Comparison of ENCODE assay signal across 13 cellular contexts in the genomic region with DNA sequence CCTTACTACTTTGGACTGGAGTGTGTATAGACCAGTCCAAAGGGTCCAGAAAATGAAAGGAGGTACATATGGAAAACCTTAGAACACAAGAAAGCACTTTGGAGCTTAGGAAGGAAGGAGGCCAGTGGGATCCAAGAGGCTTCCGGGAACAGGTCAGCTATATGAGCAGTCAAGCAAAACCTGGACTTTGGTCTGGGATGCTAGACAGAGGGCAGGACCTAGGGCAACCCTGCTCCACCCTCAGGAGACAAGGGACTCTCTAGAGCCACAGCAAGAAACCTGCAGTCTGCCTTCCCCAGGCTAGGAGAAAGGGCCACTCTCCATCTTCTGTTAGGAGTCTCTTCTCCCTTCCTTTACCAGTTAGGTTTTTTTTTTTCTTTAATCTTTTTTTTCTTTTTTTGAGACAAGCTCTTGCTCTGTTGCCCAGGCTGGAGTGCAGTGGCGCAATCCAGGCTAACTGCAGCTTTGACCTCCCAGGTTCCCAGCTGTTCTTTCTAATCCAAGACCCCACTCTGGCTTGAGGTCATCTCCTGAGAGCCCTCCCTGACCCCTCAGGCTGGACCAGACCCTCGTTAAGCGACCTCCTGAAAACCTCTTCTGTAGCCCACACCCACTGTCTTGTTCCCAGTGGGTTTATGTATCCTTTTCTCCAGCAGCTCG. TPM values are rescaled to one million over a fixed set of nuclear protein-coding genes. Genes with fewer than 3 reads are reported as not detected.
DNase-seq lines count a peak whose midpoint lies in the region; ATAC-seq, FAIRE-seq and TF ChIP-seq lines count a peak whose summit lies in the region.
"Had no signal": no experiment of that assay in that cellular context is flagged by ENCODE, and none has a peak within 500 bp of the region (broad histone marks: within the 10 kb centered on the region; RNA-seq: fewer than 3 reads in every experiment).

No MANE protein-coding gene starts in this region.

- H3K4me1 ChIP-seq in K562 (replicated peaks in 1 of 2; ENCODE audit: control insufficient read depth in 2 of 2, insufficient read depth in 2 of 2, low read length in 2 of 2), result peaks cover 63 to 72% of the 10 kb centered on the region in 2 experiments
- H3K4me1 ChIP-seq in MM.1S (ENCODE audit: low read length), result no peaks in the 10 kb centered on the region

- FAIRE-seq in K562 (lab: Jason Lieb, UNC), result no peak

- H3F3A ChIP-seq in MM.1S (ENCODE audit: insufficient read depth, low read length), result no peaks in the 10 kb centered on the region

- 57% methylated on average over 5 of the region's 5 CpGs for WGBS in K562 (ENCODE audit: insufficient coverage, low coverage, missing lambda C conversion rate)

- H3K27ac Mint-ChIP-seq in nephron progenitor cell, result no peak overlapping the region

- H3K9me1 ChIP-seq in K562 (ENCODE audit: control insufficient read depth, insufficient read depth, low read length), result peaks cover 6% of the 10 kb centered on the region

- no peak overlapping the region for H2AFZ ChIP-seq in K562 (ENCODE audit: low read depth, low read length)
- H2AFZ ChIP-seq in MM.1S (ENCODE audit: low read length), result no peak overlapping the region

- BruUV-seq in K562 (replicated peaks; lab: Mats Ljungman, UMichigan), result no TSS peak

- H3K4me2 ChIP-seq in K562 (ENCODE audit: insufficient read depth, low read length) (peak overlapping the region; percentile 91), MM.1S (ENCODE audit: low read depth, low read length) (no peak overlapping the region)

- H4K20me1 ChIP-seq in K562 (replicated peaks; ENCODE audit: control insufficient read depth, insufficient read depth, low read length) (peaks cover 17% of the 10 kb centered on the region; the same call in 1 of the 2 replicates), MM.1S (ENCODE audit: insufficient read depth, low read length) (no peaks in the 10 kb centered on the region)

- POLR2A ChIA-PET in K562 (lab: Yijun Ruan, JAX), result interaction anchor here (0.6 to 2.5 kb wide), 8 partner anchors 8 to 495 kb away, joined by 3 to 14 read pairs (median 4); no protein-coding TSS in a partner anchor

- H3K27me3 Mint-ChIP-seq in nephron progenitor cell (ENCODE audit: low read depth, poor library complexity), result peaks cover 32% of the 10 kb centered on the region

- H3K27ac ChIP-seq in KOPT-K1 (ENCODE audit: low read depth, low read length, poor library complexity, severe bottlenecking) (peak overlapping the region; percentile 90), K562 (ENCODE audit: extremely low read depth, low read depth, low read length) (peak overlapping the region; percentile 92), MM.1S (ENCODE audit: low read length) (no peak overlapping the region)
- H3K27ac ChIP-seq: cardiac muscle cell had no signal

- no peak for TF ChIP-seq EP300 in K562 (IDR thresholded peaks at IDR 0.05; ENCODE audit: low read length)

- H3K9ac ChIP-seq in K562 (ENCODE audit: insufficient read depth in 1 of 2, low read depth in 2 of 2, low read length in 2 of 2) (peak overlapping the region; percentile 75 to 82; a peak in 3 of 4 replicates), MM.1S (ENCODE audit: low read length) (no peak overlapping the region)

- ATAC-seq in K562 (no peak), GM19328 (IDR thresholded peaks at IDR 0.05; ENCODE audit: unreplicated experiment) (no peak)
- ATAC-seq: activated CD4-positive, CD25-positive, alpha-beta regulatory T cell treated with anti-CD3 and anti-CD28 coated beads, Interleukin-2, amount 50 U/mL, for 24 hours had no signal

- TF ChIP-seq RAD21 in K562 (CRISPR knock-in tag; conservative IDR thresholded peaks at IDR 0.05 in 1 of 2, IDR thresholded peaks at IDR 0.05 in 1 of 2), result no peak

- no peaks in the 10 kb centered on the region for H3K9me2 ChIP-seq in MM.1S (replicated peaks; ENCODE audit: insufficient read depth, low read length)

- H3K36me3 Mint-ChIP-seq in nephron progenitor cell (ENCODE audit: low read depth), result peaks cover 52% of the 10 kb centered on the region

- DNase-seq in DMS79 treated with DMSO at 0.1 percent for 48 hours (lab: John Stamatoyannopoulos, UW) (peak; percentile 75), K562 (ENCODE audit: extremely low read depth in 1 of 4, low spot score in 3 of 4) (no peak), nephron progenitor cell (no peak), AG20443 (ENCODE audit: low spot score) (no peak), MM.1S (no peak)
- no peak for DNase-seq in activated CD4-positive, alpha-beta T cell treated with anti-CD3 and anti-CD28 coated beads, Interleukin-2, amount 50 U/mL, for 48 hours
- DNase-seq: activated effector memory CD4-positive, alpha-beta T cell treated with anti-CD3 and anti-CD28 coated beads, Interleukin-2, amount 50 U/mL, for 16 hours; NCI-H446; stimulated activated CD4-positive, alpha-beta T cell treated with anti-CD3 and anti-CD28 coated beads, Interleukin-2, amount 100 ng/mL, for 24 hours had no signal

- TF ChIP-seq POLR2A in K562 (conservative IDR thresholded peaks at IDR 0.05), result no peak

- H3K4me1 Mint-ChIP-seq in nephron progenitor cell, result peaks cover 86% of the 10 kb centered on the region

- H3K4me3 ChIP-seq in K562, result peak overlapping the region; percentile 9; the same call in 1 of the 2 replicates
- H3K4me3 ChIP-seq in MM.1S (ENCODE audit: low read length), result no peak overlapping the region
- H3K4me3 ChIP-seq: cardiac muscle cell had no signal

- intact Hi-C loops in K562 (cut with micrococcal nuclease), result loop anchor here (5.0 to 10.0 kb wide), 2 partner anchors 57 to 110 kb away; partner anchors contain the start of gene SAYSD1

- peaks cover 14% of the 10 kb centered on the region; the same call in 1 of the 2 replicates for H3K36me3 ChIP-seq in KOPT-K1 (ENCODE audit: insufficient read depth, low read length)
- peaks cover 60% of the 10 kb centered on the region for H3K36me3 ChIP-seq in K562 (ENCODE audit: control insufficient read depth, insufficient read depth, low read length)
- no peaks in the 10 kb centered on the region for H3K36me3 ChIP-seq in MM.1S (replicated peaks; ENCODE audit: insufficient read depth, low read length)
- H3K36me3 ChIP-seq: cardiac muscle cell had no signal

- TF ChIP-seq CTCF in K562 (IDR thresholded peaks at IDR 0.05 in 2 of 3, conservative IDR thresholded peaks at IDR 0.05 in 1 of 3; ENCODE audit: insufficient read depth in 2 of 3, low read depth in 1 of 3, low read length in 3 of 3), result no peak
- TF ChIP-seq CTCF in nephron progenitor cell (IDR thresholded peaks at IDR 0.05), result no peak
- TF ChIP-seq CTCF in MM.1S (IDR thresholded peaks at IDR 0.05; ENCODE audit: low read length), result no peak

- H3K9me3 ChIP-seq in KOPT-K1 (ENCODE audit: insufficient read depth, low read length, poor library complexity, severe bottlenecking) (no peaks in the 10 kb centered on the region), K562 (replicated peaks; ENCODE audit: control insufficient read depth, insufficient read depth, low read depth, low read length) (no peaks in the 10 kb centered on the region), MM.1S (replicated peaks; ENCODE audit: insufficient read depth, low read length) (no peaks in the 10 kb centered on the region)

- H3K79me2 ChIP-seq in K562 (ENCODE audit: control insufficient read depth, insufficient read depth, low read length) (peaks cover 96% of the 10 kb centered on the region), MM.1S (ENCODE audit: low read length) (no peaks in the 10 kb centered on the region)

- no peaks in the 10 kb centered on the region for H3K9me3 Mint-ChIP-seq in nephron progenitor cell

- in situ Hi-C loops in K562 (cut with MboI), result no loop called here

- peak overlapping the region; percentile 44 for H3K4me3 Mint-ChIP-seq in nephron progenitor cell

- CTCF ChIA-PET in K562 (lab: Yijun Ruan, JAX; ENCODE audit: low intra/inter-chr PET ratio), result no interaction called here

- no peaks in the 10 kb centered on the region for H3K27me3 ChIP-seq in K562 (ENCODE audit: control insufficient read depth in 2 of 2, insufficient read depth in 2 of 2, low read length in 2 of 2)
- H3K27me3 ChIP-seq in MM.1S (replicated peaks; ENCODE audit: insufficient read depth, low read length), result no peaks in the 10 kb centered on the region

TF ChIP-seq in K562, 482 proteins besides CTCF, POLR2A, EP300 and RAD21 (continues in another document):
- TF ChIP-seq MLX (CRISPR knock-in tag; conservative IDR thresholded peaks at IDR 0.05) (no peak), TFAP4 (CRISPR knock-in tag; IDR thresholded peaks at IDR 0.05; ENCODE audit: borderline replicate concordance) (0 out of 2 replicates have a peak, but pooled peaks have one; percentile 4)

RNA-seq across cellular contexts. Expression of gene KCNK5, which starts 4.6 kb away (rescaled TPM):
- 39.4 and 105 TPM in 2 replicates for total RNA-seq in K562 (2011; cell fraction: chromatin; rRNA removed; ENCODE audit: low replicate concordance)
- 101 and 127 TPM in 2 replicates for total RNA-seq in K562 (2011; cell fraction: nucleolus; rRNA removed)
- 65.7 and 73.6 TPM in 2 replicates for total RNA-seq in K562 (2011; cell fraction: nucleoplasm; rRNA removed)
- 35.5 and 38.0 TPM in 2 replicates for total RNA-seq in K562 (2014; rRNA removed)
- total RNA-seq in K562 (2014; rRNA removed; fragmentation: Illumina TruSeq; extraction: Trizol), result 12.7 and 15.0 TPM in 2 replicates
- 26.1 and 27.1 TPM in 2 replicates for total RNA-seq in K562 (2015; rRNA removed; fragmentation: Illumina TruSeq; extraction: Trizol)
- total RNA-seq in K562 (2021), result 41.6 and 45.8 TPM in 2 replicates
- polyA plus RNA-seq in K562 (2011; rRNA removed), result 17.5 and 24.6 TPM in 2 replicates
- 21.1 and 29.2 TPM in 2 replicates for polyA plus RNA-seq in K562 (2011; cell fraction: cytosol; rRNA removed)
- 43.7 and 67.2 TPM in 2 replicates for polyA plus RNA-seq in K562 (2011; cell fraction: nucleus; rRNA removed)
- polyA plus RNA-seq in K562 (2012), result 31.4 and 32.9 TPM in 2 replicates
- 25.8 and 31.8 TPM in 2 replicates for polyA plus RNA-seq in K562 (2014; fragmentation: Illumina TruSeq; extraction: Trizol)
- polyA plus RNA-seq in K562 (2014; fragmentation: Nextera tagmentation; extraction: Ambion mirVana), result 1 to 10 TPM; 1.5 to 1.9 TPM
- 25.6 and 31.5 TPM in 2 replicates for polyA plus RNA-seq in K562 (2014; rRNA removed)
- 19.7 and 25.9 TPM in 2 replicates for polyA minus RNA-seq in K562 (2011; rRNA and poly(A)+ RNA removed)
- polyA minus RNA-seq in K562 (2011; cell fraction: cytosol; rRNA and poly(A)+ RNA removed), result 29.4 and 31.6 TPM in 2 replicates
- polyA minus RNA-seq in K562 (2011; cell fraction: nucleus; rRNA and poly(A)+ RNA removed), result 22.3 and 24.7 TPM in 2 replicates
